ENCODE assay signal across 33 cellular contexts in the genomic region with DNA sequence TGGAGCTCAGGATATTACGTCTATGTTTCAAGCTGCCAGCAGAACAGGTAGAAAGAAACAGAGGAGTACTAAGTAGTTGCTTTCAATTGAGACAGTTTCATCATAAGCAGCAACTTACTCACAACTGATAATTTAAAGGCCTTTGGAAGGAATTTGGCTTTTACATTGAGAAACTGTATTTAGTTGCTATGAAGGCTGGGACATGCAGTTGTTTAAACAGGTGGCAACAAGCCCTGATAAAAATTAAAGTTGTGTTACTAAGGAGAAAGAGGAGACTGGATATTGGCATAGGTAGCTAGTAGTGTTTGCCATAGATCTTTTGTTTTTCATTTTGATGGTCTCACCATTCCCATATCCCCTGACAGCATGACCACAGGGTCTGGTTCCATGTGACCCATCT.
"Had no signal": no experiment of that assay in that cellular context is flagged by ENCODE, and none has a peak within 500 bp of the region (broad histone marks: within the 10 kb centered on the region; RNA-seq: fewer than 3 reads in every experiment).

No MANE protein-coding gene starts in this region.

- H3K27ac Mint-ChIP-seq: activated CD4-positive, alpha-beta memory T cell treated with anti-CD3 and anti-CD28 coated beads for 36 hours; activated CD4-positive, alpha-beta T cell treated with anti-CD3 and anti-CD28 coated beads for 36 hours; activated CD4-positive, alpha-beta T cell treated with anti-CD3 and anti-CD28 coated beads, Interleukin-2, amount 10 ng/mL, durations not matched to agents 24 days and 14 days; activated CD8-positive, alpha-beta memory T cell treated with anti-CD3 and anti-CD28 coated beads, Interleukin-2, amount 10 ng/mL, durations not matched to agents 7 days and 5 days; activated CD8-positive, alpha-beta T cell treated with anti-CD3 and anti-CD28 coated beads, Interleukin-2, amount 10 ng/mL, durations not matched to agents 7 days and 5 days; activated naive CD4-positive, alpha-beta T cell treated with anti-CD3 and anti-CD28 coated beads, Interleukin-2, amount 10 ng/mL, durations not matched to agents 7 days and 5 days; activated naive CD4-positive, alpha-beta T cell treated with anti-CD3 and anti-CD28 coated beads, Interleukin-2, amount 50 U/mL, for 72 hours; activated naive CD8-positive, alpha-beta T cell treated with anti-CD3 and anti-CD28 coated beads, Interleukin-2, amount 10 ng/mL, durations not matched to agents 7 days and 5 days; activated T-helper 1 cell treated with anti-CD3 and anti-CD28 coated beads, Interleukin-12 subunit alpha, Interleukin-12 subunit beta, Interleukin-2, Interleukin-4 antibody, amounts not matched to agents 30 ng/mL and 10 ng/mL and 1 ng/mL, durations not matched to agents 14 hours and 24 hours and 36 hours; activated T-helper 2 cell treated with anti-CD3 and anti-CD28 coated beads, Interferon-gamma antibody, Interleukin-2, Interleukin-4, amounts not matched to agents 10 μg/mL and 5 μg/mL and 100 μg/mL, durations not matched to agents 14 hours and 24 hours and 36 hours; dendritic cell treated with granulocyte-macrophage colony-stimulating factor and Interleukin-4, amounts not matched to agents 40 ng/mL and 50 ng/mL, for 4 days; endodermal cell; T-helper 17 cell; T-helper 2 cell treated with Interferon-gamma antibody and Interleukin-4, amounts not matched to agents 5 μg/mL and 100 μg/mL, for 36 hours had no signal

- H3K4me1 Mint-ChIP-seq: activated naive CD4-positive, alpha-beta T cell treated with anti-CD3 and anti-CD28 coated beads, Interleukin-2, amount 10 ng/mL, durations not matched to agents 7 days and 5 days had no signal

- H3K4me3 ChIP-seq: ascending aorta, cardiac muscle cell, colonic mucosa, dorsolateral prefrontal cortex, esophagus squamous epithelium had no signal

- H3K27me3 Mint-ChIP-seq: activated CD4-positive, alpha-beta memory T cell treated with anti-CD3 and anti-CD28 coated beads for 36 hours; activated CD4-positive, alpha-beta T cell treated with anti-CD3 and anti-CD28 coated beads for 36 hours; activated CD4-positive, alpha-beta T cell treated with anti-CD3 and anti-CD28 coated beads, Interleukin-2, amount 10 ng/mL, durations not matched to agents 24 days and 14 days; activated CD8-positive, alpha-beta memory T cell treated with anti-CD3 and anti-CD28 coated beads, Interleukin-2, amount 10 ng/mL, durations not matched to agents 7 days and 5 days; activated naive CD8-positive, alpha-beta T cell treated with anti-CD3 and anti-CD28 coated beads, Interleukin-2, amount 10 ng/mL, durations not matched to agents 7 days and 5 days; dendritic cell treated with granulocyte-macrophage colony-stimulating factor and Interleukin-4, amounts not matched to agents 40 ng/mL and 50 ng/mL, for 4 days; T-helper 17 cell had no signal

- H3K27ac ChIP-seq: ascending aorta, cardiac muscle cell, colonic mucosa, dorsolateral prefrontal cortex, esophagus squamous epithelium had no signal

- H3K36me3 Mint-ChIP-seq: activated CD4-positive, alpha-beta memory T cell treated with anti-CD3 and anti-CD28 coated beads for 36 hours; activated naive CD4-positive, alpha-beta T cell treated with anti-CD3 and anti-CD28 coated beads, Interleukin-2, amount 50 U/mL, for 72 hours had no signal

- ATAC-seq: activated CD4-positive, alpha-beta T cell treated with anti-CD3 and anti-CD28 coated beads for 36 hours; activated CD8-positive, alpha-beta memory T cell treated with anti-CD3 and anti-CD28 coated beads, Interleukin-2, amount 10 ng/mL, durations not matched to agents 7 days and 5 days; activated CD8-positive, alpha-beta T cell treated with anti-CD3 and anti-CD28 coated beads, Interleukin-2, amount 10 ng/mL, durations not matched to agents 7 days and 5 days; activated naive CD4-positive, alpha-beta T cell treated with anti-CD3 and anti-CD28 coated beads, Interleukin-2, amount 50 U/mL, for 72 hours; T-helper 17 cell had no signal

- H3K4me1 ChIP-seq: ascending aorta, colonic mucosa had no signal

- H3K9me3 Mint-ChIP-seq: activated CD4-positive, alpha-beta memory T cell treated with anti-CD3 and anti-CD28 coated beads for 36 hours; activated naive CD4-positive, alpha-beta T cell treated with anti-CD3 and anti-CD28 coated beads, Interleukin-2, amount 10 ng/mL, durations not matched to agents 7 days and 5 days; activated naive CD4-positive, alpha-beta T cell treated with anti-CD3 and anti-CD28 coated beads, Interleukin-2, amount 50 U/mL, for 72 hours; activated naive CD8-positive, alpha-beta T cell treated with anti-CD3 and anti-CD28 coated beads, Interleukin-2, amount 10 ng/mL, durations not matched to agents 7 days and 5 days; activated T-helper 1 cell treated with anti-CD3 and anti-CD28 coated beads, Interleukin-12 subunit alpha, Interleukin-12 subunit beta, Interleukin-2, Interleukin-4 antibody, amounts not matched to agents 30 ng/mL and 10 ng/mL and 1 ng/mL, durations not matched to agents 14 hours and 24 hours and 36 hours; activated T-helper 2 cell treated with anti-CD3 and anti-CD28 coated beads, Interferon-gamma antibody, Interleukin-2, Interleukin-4, amounts not matched to agents 10 μg/mL and 5 μg/mL and 100 μg/mL, durations not matched to agents 14 hours and 24 hours and 36 hours; dendritic cell treated with granulocyte-macrophage colony-stimulating factor and Interleukin-4, amounts not matched to agents 40 ng/mL and 50 ng/mL, for 4 days had no signal

- H3K36me3 ChIP-seq: ascending aorta, cardiac muscle cell, colonic mucosa, esophagus squamous epithelium had no signal

- H3K9me3 ChIP-seq: ascending aorta, colonic mucosa, esophagus squamous epithelium had no signal

- H3K4me3 Mint-ChIP-seq: activated CD4-positive, alpha-beta memory T cell treated with anti-CD3 and anti-CD28 coated beads for 36 hours; activated CD4-positive, alpha-beta T cell treated with anti-CD3 and anti-CD28 coated beads for 36 hours; activated CD4-positive, alpha-beta T cell treated with anti-CD3 and anti-CD28 coated beads, Interleukin-2, amount 10 ng/mL, durations not matched to agents 24 days and 14 days; activated CD8-positive, alpha-beta memory T cell treated with anti-CD3 and anti-CD28 coated beads, Interleukin-2, amount 10 ng/mL, durations not matched to agents 7 days and 5 days; activated CD8-positive, alpha-beta T cell treated with anti-CD3 and anti-CD28 coated beads, Interleukin-2, amount 10 ng/mL, durations not matched to agents 7 days and 5 days; activated naive CD4-positive, alpha-beta T cell treated with anti-CD3 and anti-CD28 coated beads, Interleukin-2, amount 10 ng/mL, durations not matched to agents 7 days and 5 days; activated naive CD8-positive, alpha-beta T cell treated with anti-CD3 and anti-CD28 coated beads, Interleukin-2, amount 10 ng/mL, durations not matched to agents 7 days and 5 days; activated T-helper 1 cell treated with anti-CD3 and anti-CD28 coated beads, Interleukin-12 subunit alpha, Interleukin-12 subunit beta, Interleukin-2, Interleukin-4 antibody, amounts not matched to agents 30 ng/mL and 10 ng/mL and 1 ng/mL, durations not matched to agents 14 hours and 24 hours and 36 hours; dendritic cell treated with granulocyte-macrophage colony-stimulating factor and Interleukin-4, amounts not matched to agents 40 ng/mL and 50 ng/mL, for 4 days; endodermal cell; T-helper 17 cell; T-helper 2 cell treated with Interferon-gamma antibody and Interleukin-4, amounts not matched to agents 5 μg/mL and 100 μg/mL, for 36 hours had no signal

- DNase-seq: activated CD4-positive, alpha-beta memory T cell treated with anti-CD3 and anti-CD28 coated beads for 36 hours; activated CD4-positive, alpha-beta T cell treated with anti-CD3 and anti-CD28 coated beads for 36 hours; activated CD4-positive, alpha-beta T cell treated with anti-CD3 and anti-CD28 coated beads, Interleukin-2, amount 10 ng/mL, durations not matched to agents 24 days and 14 days; activated CD4-positive, CD25-positive, alpha-beta regulatory T cell; activated CD4-positive, CD25-positive, alpha-beta regulatory T cell treated with anti-CD3 and anti-CD28 coated beads, Interleukin-2, amount 50 U/mL, for 72 hours; activated CD8-positive, alpha-beta memory T cell treated with anti-CD3 and anti-CD28 coated beads, Interleukin-2, amount 10 ng/mL, durations not matched to agents 7 days and 5 days; activated CD8-positive, alpha-beta memory T cell treated with anti-CD3 and anti-CD28 coated beads, Interleukin-2, amount 50 U/mL, for 4 hours; activated CD8-positive, alpha-beta T cell treated with anti-CD3 and anti-CD28 coated beads, Interleukin-2, amount 10 ng/mL, durations not matched to agents 7 days and 5 days; activated gamma-delta T cell; activated naive CD4-positive, alpha-beta T cell; activated naive CD4-positive, alpha-beta T cell treated with anti-CD3 and anti-CD28 coated beads, Interleukin-2, amount 10 ng/mL, durations not matched to agents 7 days and 5 days; activated naive CD8-positive, alpha-beta T cell treated with anti-CD3 and anti-CD28 coated beads, Interleukin-2, amount 10 ng/mL, durations not matched to agents 7 days and 5 days; activated T-cell treated with anti-CD3 and anti-CD28 coated beads, Interleukin-2, amount 50 U/mL, for 1 hour; activated T-cell treated with anti-CD3 and anti-CD28 coated beads, Interleukin-2, amount 50 U/mL, for 48 hours; central memory CD4-positive, alpha-beta T cell; cerebellar nuclear complex; colonic mucosa; dorsolateral prefrontal cortex; effector memory CD4-positive, alpha-beta T cell; endodermal cell; esophagus squamous epithelium; foreskin melanocyte; head of caudate nucleus; T-helper 1 cell; T-helper 17 cell; T1000 had no signal

- H3K27me3 ChIP-seq: ascending aorta, cardiac muscle cell, colonic mucosa, esophagus squamous epithelium had no signal
